ENCODE assay signal across 8 cellular contexts in genomic region chr7:39732837-39733804, GRCh38.
DNase-seq lines count a peak whose midpoint lies in the region; ATAC-seq and TF ChIP-seq lines count a peak whose summit lies in the region.

No MANE protein-coding gene starts in this region.

- peak; percentile 94 for ATAC-seq in HG02571 (IDR thresholded peaks at IDR 0.05; ENCODE audit: unreplicated experiment)

- peak overlapping the region; percentile 97 for H3K27ac Mint-ChIP-seq in activated naive CD4-positive, alpha-beta T cell treated with anti-CD3 and anti-CD28 coated beads, Interleukin-2, amount 50 U/mL, for 24 hours

- no peaks in the 10 kb centered on the region for H3K9me3 Mint-ChIP-seq in activated naive CD4-positive, alpha-beta T cell treated with anti-CD3 and anti-CD28 coated beads, Interleukin-2, amount 50 U/mL, for 24 hours

- no peak for TF ChIP-seq CTCF in GM06990 (IDR thresholded peaks at IDR 0.05; ENCODE audit: insufficient read depth, low read length, poor library complexity, severe bottlenecking)
- TF ChIP-seq CTCF in NB4 (IDR thresholded peaks at IDR 0.05; ENCODE audit: low read depth, low read length) = no peak
- TF ChIP-seq CTCF in testis (IDR thresholded peaks at IDR 0.05) = no peak

- intact Hi-C loops in testis (cut with DNase I; ENCODE audit: low total_unique reads) = no loop called here

- H3K36me3 Mint-ChIP-seq in activated naive CD4-positive, alpha-beta T cell treated with anti-CD3 and anti-CD28 coated beads, Interleukin-2, amount 50 U/mL, for 24 hours = no peaks in the 10 kb centered on the region

- no peaks in the 10 kb centered on the region for H3K9me3 ChIP-seq in testis

- H3K4me3 ChIP-seq in GM06990 (replicated peaks; ENCODE audit: low read depth, low read length) = peak overlapping the region; percentile 79
- peak overlapping the region; percentile 87 for H3K4me3 ChIP-seq in NB4 (ENCODE audit: low read depth, low read length)
- H3K4me3 ChIP-seq in testis = peak overlapping the region; percentile 42 to 68

- no peaks in the 10 kb centered on the region for H3K27me3 Mint-ChIP-seq in activated naive CD4-positive, alpha-beta T cell treated with anti-CD3 and anti-CD28 coated beads, Interleukin-2, amount 50 U/mL, for 24 hours

- H3K27ac ChIP-seq in testis = peak overlapping the region; percentile 46 to 55

- H3K36me3 ChIP-seq in GM06990 (ENCODE audit: control insufficient read depth, insufficient read depth, low read length) (no peaks in the 10 kb centered on the region), testis (ENCODE audit: low read depth, missing control alignments) (no peaks in the 10 kb centered on the region)

- H3K4me1 ChIP-seq in testis = peaks cover 16% of the 10 kb centered on the region

- TF ChIP-seq POLR2A in NB4 (IDR thresholded peaks at IDR 0.05; ENCODE audit: extremely low read depth, insufficient read length) (peak; percentile 65), testis (IDR thresholded peaks at IDR 0.05) (no peak)

- 2% methylated on average over 27 to 52 of the region's 52 CpGs for WGBS in testis, 2 donors

- peaks cover 41% of the 10 kb centered on the region for H3K4me1 Mint-ChIP-seq in activated naive CD4-positive, alpha-beta T cell treated with anti-CD3 and anti-CD28 coated beads, Interleukin-2, amount 50 U/mL, for 24 hours

- H3K4me3 Mint-ChIP-seq in activated naive CD4-positive, alpha-beta T cell treated with anti-CD3 and anti-CD28 coated beads, Interleukin-2, amount 50 U/mL, for 24 hours = peak overlapping the region; percentile 96

- no peaks in the 10 kb centered on the region for H3K27me3 ChIP-seq in GM06990 (replicated peaks; ENCODE audit: control insufficient read depth, insufficient read depth, low read length)
- no peaks in the 10 kb centered on the region for H3K27me3 ChIP-seq in testis

- DNase-seq in GM06990 (ENCODE audit: extremely low read depth, insufficient read length) (peak; percentile 97), NB4 (ENCODE audit: low read depth) (peak; percentile 100), SK-N-DZ (ENCODE audit: low spot score) (peak; percentile 98), globus pallidus (ENCODE audit: low spot score) (peak; percentile 95), occipital lobe (lab: John Stamatoyannopoulos, UW) (peak; percentile 96), testis (peak; percentile 93)

Comparison
In these comparisons a context has a peak if more than half of its experiments do, and no peak if none do; other contexts are left out.
1. Peak in every context shown above with its lines: DNase-seq, ATAC-seq, H3K4me3 ChIP-seq and H3K27ac ChIP-seq.